12 cellular contexts compared by ENCODE assay signal in genomic region chr3:122077293-122078234, GRCh38. TPM values are rescaled to one million over a fixed set of nuclear protein-coding genes. Genes with fewer than 3 reads are reported as not detected.
A peak's percentile ranks its signal among the peaks of the same experiment; 100 is the strongest.
DNase-seq lines count a peak whose midpoint lies in the region; ATAC-seq and TF ChIP-seq lines count a peak whose summit lies in the region.
"Had no signal": no experiment of that assay in that cellular context is flagged by ENCODE, and none has a peak within 500 bp of the region (broad histone marks: within the 10 kb centered on the region; RNA-seq: fewer than 3 reads in every experiment).

No MANE protein-coding gene starts in this region.

- 0 out of 3 replicates have a peak, but pooled peaks have one; percentile 8 for TF ChIP-seq CTCF in GM12872 (IDR thresholded peaks at IDR 0.05; ENCODE audit: insufficient read depth, low read depth, low read length)
- TF ChIP-seq CTCF in body of pancreas (IDR thresholded peaks at IDR 0.05): no peak
- TF ChIP-seq CTCF in uterus (IDR thresholded peaks at IDR 0.05): no peak

- no peak overlapping the region for H3K4me3 Mint-ChIP-seq in activated naive CD8-positive, alpha-beta T cell treated with anti-CD3 and anti-CD28 coated beads, Interleukin-2, amount 10 ng/mL, durations not matched to agents 7 days and 5 days

- peaks cover 7% of the 10 kb centered on the region for H3K27me3 Mint-ChIP-seq in activated naive CD8-positive, alpha-beta T cell treated with anti-CD3 and anti-CD28 coated beads, Interleukin-2, amount 10 ng/mL, durations not matched to agents 7 days and 5 days

- H3K27me3 ChIP-seq in body of pancreas: no peaks in the 10 kb centered on the region
- no peaks in the 10 kb centered on the region for H3K27me3 ChIP-seq in uterus

- no peak for DNase-seq in activated naive CD8-positive, alpha-beta T cell treated with anti-CD3 and anti-CD28 coated beads, Interleukin-2, amount 10 ng/mL, durations not matched to agents 7 days and 5 days
- no peak for DNase-seq in GM19238 (ENCODE audit: insufficient read length, low spot score)
- DNase-seq in body of pancreas: no peak
- no peak for DNase-seq in uterus
- DNase-seq: central memory CD4-positive, alpha-beta T cell; NCI-H1930; stimulated activated CD8-positive, alpha-beta memory T cell treated with anti-CD3 and anti-CD28 coated beads, Interleukin-4, amount 100 ng/mL, for 48 hours had no signal

- H3K9me3 Mint-ChIP-seq in activated naive CD8-positive, alpha-beta T cell treated with anti-CD3 and anti-CD28 coated beads, Interleukin-2, amount 10 ng/mL, durations not matched to agents 7 days and 5 days: no peaks in the 10 kb centered on the region

- H3K36me3 Mint-ChIP-seq in activated naive CD8-positive, alpha-beta T cell treated with anti-CD3 and anti-CD28 coated beads, Interleukin-2, amount 10 ng/mL, durations not matched to agents 7 days and 5 days: no peaks in the 10 kb centered on the region

- 42 to 49% methylated on average over 9 of the region's 9 CpGs for WGBS in body of pancreas, 2 donors

- ATAC-seq in GM19395 (IDR thresholded peaks at IDR 0.05; ENCODE audit: unreplicated experiment) (peak; percentile 33), HG03571 (IDR thresholded peaks at IDR 0.05; ENCODE audit: unreplicated experiment) (peak; percentile 29), GM21381 (IDR thresholded peaks at IDR 0.05; ENCODE audit: unreplicated experiment) (no peak), body of pancreas (no peak)
- peak; percentile 17 for ATAC-seq in activated naive CD8-positive, alpha-beta T cell treated with anti-CD3 and anti-CD28 coated beads, Interleukin-2, amount 10 ng/mL, durations not matched to agents 7 days and 5 days (ENCODE audit: low read depth)

- H3K9me3 ChIP-seq in body of pancreas (no peaks in the 10 kb centered on the region), uterus (no peaks in the 10 kb centered on the region)

- H3K36me3 ChIP-seq in body of pancreas (replicated peaks in 1 of 2; ENCODE audit: insufficient read depth in 1 of 2, low read depth in 2 of 2): no peaks in the 10 kb centered on the region
- no peaks in the 10 kb centered on the region for H3K36me3 ChIP-seq in uterus

- H3K4me1 ChIP-seq in body of pancreas: no peaks in the 10 kb centered on the region
- H3K4me1 ChIP-seq in uterus: no peaks in the 10 kb centered on the region
- H3K4me1 ChIP-seq: parathyroid adenoma had no signal

- POLR2A ChIA-PET in activated naive CD8-positive, alpha-beta T cell treated with anti-CD3 and anti-CD28 coated beads, Interleukin-2, amount 10 ng/mL, durations not matched to agents 7 days and 5 days (lab: Charles Lee): no interaction called here

- intact Hi-C loops in body of pancreas (cut with DNase I) (no loop called here), uterus (cut with DNase I; ENCODE audit: low total_unique reads) (no loop called here)

- H3K27ac ChIP-seq in body of pancreas (no peak overlapping the region), uterus (no peak overlapping the region)
- H3K27ac ChIP-seq: parathyroid adenoma had no signal

- H3K4me3 ChIP-seq in body of pancreas: no peak overlapping the region
- no peak overlapping the region for H3K4me3 ChIP-seq in uterus

- H3K27ac Mint-ChIP-seq in activated naive CD8-positive, alpha-beta T cell treated with anti-CD3 and anti-CD28 coated beads, Interleukin-2, amount 10 ng/mL, durations not matched to agents 7 days and 5 days: peak overlapping the region; percentile 31

- no peak for TF ChIP-seq POLR2A in body of pancreas (IDR thresholded peaks at IDR 0.05)
- TF ChIP-seq POLR2A in uterus (IDR thresholded peaks at IDR 0.05): no peak

- peaks cover 21% of the 10 kb centered on the region for H3K4me1 Mint-ChIP-seq in activated naive CD8-positive, alpha-beta T cell treated with anti-CD3 and anti-CD28 coated beads, Interleukin-2, amount 10 ng/mL, durations not matched to agents 7 days and 5 days

RNA-seq across cellular contexts. Expression of gene CD86, which starts 22.4 kb away (rescaled TPM):
- 1 to 10 TPM in 1 of 2 experiments, under 1 TPM in 1; 0.42 to 1.0 TPM for total RNA-seq in activated naive CD8-positive, alpha-beta T cell treated with anti-CD3 and anti-CD28 coated beads, Interleukin-2, amount 10 ng/mL, durations not matched to agents 7 days and 5 days
- total RNA-seq in body of pancreas (1 to 10 TPM; 2.9 to 7.6 TPM), uterus (1 to 10 TPM in 3 of 4 donors, under 1 TPM in 1; 0.29 to 4.3 (median 3.0) TPM)

RNA-seq across cellular contexts. Expression of gene ILDR1, which starts 55.5 kb away (rescaled TPM):
- not detected for total RNA-seq in activated naive CD8-positive, alpha-beta T cell treated with anti-CD3 and anti-CD28 coated beads, Interleukin-2, amount 10 ng/mL, durations not matched to agents 7 days and 5 days
- total RNA-seq in body of pancreas: 1 to 10 TPM; 2.9 to 4.6 TPM
- 1 to 10 TPM in 1 of 4 donors, not detected in 3; 1.9 TPM for total RNA-seq in uterus

Comparison
In these comparisons a context has a peak if more than half of its experiments do, and no peak if none do; other contexts are left out.
1. ATAC-seq: peak in GM19395 (single experiment), HG03571 (single experiment) and activated naive CD8-positive, alpha-beta T cell treated with anti-CD3 and anti-CD28 coated beads, Interleukin-2, amount 10 ng/mL, durations not matched to agents 7 days and 5 days (single experiment); none in GM21381 (single experiment) and body of pancreas (single experiment).